ENCODE assay signal across 8 cellular contexts in the genomic region with DNA sequence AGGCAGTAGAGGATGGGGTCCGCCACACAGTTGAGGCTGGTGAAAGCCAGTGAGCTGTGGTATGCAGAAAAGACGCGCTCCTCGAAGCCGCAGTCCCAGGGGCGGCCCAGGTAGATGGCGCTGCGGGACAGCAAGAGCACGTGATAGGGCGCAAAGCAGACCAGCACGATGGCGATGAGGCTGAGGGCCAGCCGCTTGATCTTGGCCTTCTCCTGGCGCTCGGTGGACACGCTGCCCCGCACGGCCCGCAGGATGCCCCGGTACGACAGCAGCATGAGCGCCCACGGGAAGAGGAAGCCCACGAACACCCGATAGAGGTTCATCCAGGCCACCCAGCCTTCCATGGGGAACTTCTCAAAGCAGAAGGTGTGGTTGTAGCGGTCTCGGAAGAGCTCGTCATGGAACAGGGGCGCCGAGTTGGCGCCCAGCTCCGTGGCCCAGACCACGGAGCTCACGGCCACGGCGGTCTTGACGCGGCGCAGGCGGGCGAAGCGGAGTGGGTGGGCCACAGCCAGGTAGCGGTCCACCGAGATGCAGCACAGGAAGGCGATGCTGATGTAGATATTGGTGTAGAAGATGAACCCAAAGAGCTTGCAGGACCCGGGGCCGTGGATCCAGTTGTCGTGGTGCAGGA. TPM values are rescaled to one million over a fixed set of nuclear protein-coding genes. Genes with fewer than 3 reads are reported as not detected.
DNase-seq lines count a peak whose midpoint lies in the region; ATAC-seq and TF ChIP-seq lines count a peak whose summit lies in the region.

No MANE protein-coding gene starts in this region.

- H3K4me3 Mint-ChIP-seq in CD14-positive monocyte, result peak overlapping the region in 1 of 2 donors; percentile 62
- no peak overlapping the region for H3K4me3 Mint-ChIP-seq in activated CD4-positive, alpha-beta T cell treated with anti-CD3 and anti-CD28 coated beads, Interleukin-2, amount 10 ng/mL, durations not matched to agents 7 days and 5 days

- no peaks in the 10 kb centered on the region for H3K36me3 Mint-ChIP-seq in CD14-positive monocyte
- no peaks in the 10 kb centered on the region for H3K36me3 Mint-ChIP-seq in activated CD4-positive, alpha-beta T cell treated with anti-CD3 and anti-CD28 coated beads, Interleukin-2, amount 10 ng/mL, durations not matched to agents 7 days and 5 days (ENCODE audit: low read depth)

- peaks cover 0 to 2% (median 0%) of the 10 kb centered on the region in 7 donors for H3K9me3 Mint-ChIP-seq in CD14-positive monocyte
- no peaks in the 10 kb centered on the region for H3K9me3 Mint-ChIP-seq in activated CD4-positive, alpha-beta T cell treated with anti-CD3 and anti-CD28 coated beads, Interleukin-2, amount 10 ng/mL, durations not matched to agents 7 days and 5 days

- intact Hi-C loops in CD14-positive monocyte (cut with micrococcal nuclease), result no loop called here
- intact Hi-C loops in tibial artery (cut with DNase I; ENCODE audit: low total_unique reads), result no loop called here

- H3K27ac ChIP-seq in tibial artery, result no peak overlapping the region

- peaks cover 0 to 58% of the 10 kb centered on the region in 2 donors for H3K27me3 ChIP-seq in tibial artery

- H3K4me3 ChIP-seq in foreskin fibroblast (ENCODE audit: low read depth in 1 of 2, low read length in 2 of 2) (no peak overlapping the region), tibial artery (no peak overlapping the region)

- H3K4me1 Mint-ChIP-seq in CD14-positive monocyte, result peaks cover 13% of the 10 kb centered on the region
- H3K4me1 Mint-ChIP-seq in activated CD4-positive, alpha-beta T cell treated with anti-CD3 and anti-CD28 coated beads, Interleukin-2, amount 10 ng/mL, durations not matched to agents 7 days and 5 days, result peaks cover 14% of the 10 kb centered on the region

- peaks cover 31 to 43% (median 42%) of the 10 kb centered on the region in 3 donors for H3K27me3 Mint-ChIP-seq in CD14-positive monocyte (ENCODE audit: low read depth in 3 of 3)
- H3K27me3 Mint-ChIP-seq in activated CD4-positive, alpha-beta T cell treated with anti-CD3 and anti-CD28 coated beads, Interleukin-2, amount 10 ng/mL, durations not matched to agents 7 days and 5 days, result peaks cover 35% of the 10 kb centered on the region

- no peaks in the 10 kb centered on the region for H3K36me3 ChIP-seq in tibial artery

- peaks cover 0 to 5% (median 0%) of the 10 kb centered on the region in 4 donors for H3K4me1 ChIP-seq in tibial artery

- POLR2A ChIA-PET in activated CD4-positive, alpha-beta T cell treated with anti-CD3 and anti-CD28 coated beads, Interleukin-2, amount 10 ng/mL, durations not matched to agents 7 days and 5 days (lab: Charles Lee), result no interaction called here

- DNase-seq in CD14-positive monocyte (ENCODE audit: low spot score) (no peak), HUDEP-2 (lab: John Stamatoyannopoulos, UW; ENCODE audit: unreplicated experiment in 76 of 76) (peak in 50 of 76 experiments; percentile 9 to 67 (median 50)), foreskin fibroblast (peak in 1 of 2 donors; percentile 71), tibial artery (no peak), cerebellum (ENCODE audit: low spot score) (no peak)
- peak; percentile 50 for DNase-seq in activated CD4-positive, alpha-beta T cell treated with anti-CD3 and anti-CD28 coated beads, Interleukin-2, amount 10 ng/mL, durations not matched to agents 7 days and 5 days
- peak; percentile 39 for DNase-seq in stimulated activated CD4-positive, alpha-beta T cell treated with anti-CD3 and anti-CD28 coated beads, Interleukin-12 subunit alpha, Interleukin-12 subunit beta, amount 100 ng/mL, for 4 hours

- ATAC-seq in HG02588 (IDR thresholded peaks at IDR 0.05; ENCODE audit: unreplicated experiment), result no peak

- TF ChIP-seq CTCF in CD14-positive monocyte (IDR thresholded peaks at IDR 0.05) (peak; percentile 46), foreskin fibroblast (IDR thresholded peaks at IDR 0.05; ENCODE audit: low read depth, low read length) (peak; percentile 33), tibial artery (IDR thresholded peaks at IDR 0.05) (no peak)

- H3K9me3 ChIP-seq in tibial artery, result no peaks in the 10 kb centered on the region

- CTCF ChIA-PET in activated CD4-positive, alpha-beta T cell treated with anti-CD3 and anti-CD28 coated beads, Interleukin-2, amount 10 ng/mL, durations not matched to agents 7 days and 5 days (lab: Charles Lee), result interaction anchor here (1.2 to 1.5 kb wide), 3 partner anchors 23 to 101 kb away, joined by 4 to 9 read pairs (median 5); a partner anchor contains a TSS

- no peak overlapping the region for H3K27ac Mint-ChIP-seq in CD14-positive monocyte
- H3K27ac Mint-ChIP-seq in activated CD4-positive, alpha-beta T cell treated with anti-CD3 and anti-CD28 coated beads, Interleukin-2, amount 10 ng/mL, durations not matched to agents 7 days and 5 days, result no peak overlapping the region

RNA-seq across cellular contexts. Expression of a gene that starts 6.5 kb away (rescaled TPM):
- 1 to 10 TPM; 4.4 to 6.9 TPM for polyA plus RNA-seq in CD14-positive monocyte
- total RNA-seq in activated CD4-positive, alpha-beta T cell treated with anti-CD3 and anti-CD28 coated beads, Interleukin-2, amount 10 ng/mL, durations not matched to agents 7 days and 5 days, result 10 to 100 TPM; 12.6 to 13.4 TPM
- 2.4 TPM for total RNA-seq in cerebellum

RNA-seq across cellular contexts. Expression of a gene that starts 10.9 kb away (rescaled TPM):
- polyA plus RNA-seq in CD14-positive monocyte, result not detected
- total RNA-seq in activated CD4-positive, alpha-beta T cell treated with anti-CD3 and anti-CD28 coated beads, Interleukin-2, amount 10 ng/mL, durations not matched to agents 7 days and 5 days, result not detected
- total RNA-seq in cerebellum, result 0.36 TPM

RNA-seq across cellular contexts. Expression of a gene that starts 48.1 kb away (rescaled TPM):
- polyA plus RNA-seq in CD14-positive monocyte, result 10 to 100 TPM; 10.3 to 11.9 TPM
- 10 to 100 TPM; 80.7 to 87.3 TPM for total RNA-seq in activated CD4-positive, alpha-beta T cell treated with anti-CD3 and anti-CD28 coated beads, Interleukin-2, amount 10 ng/mL, durations not matched to agents 7 days and 5 days
- total RNA-seq in cerebellum, result 21.2 TPM

Comparison
In these comparisons a context has a peak if more than half of its experiments do, and no peak if none do; other contexts are left out.
1. DNase-seq: peak in HUDEP-2 (50 of 76), activated CD4-positive, alpha-beta T cell treated with anti-CD3 and anti-CD28 coated beads, Interleukin-2, amount 10 ng/mL, durations not matched to agents 7 days and 5 days (single experiment) and stimulated activated CD4-positive, alpha-beta T cell treated with anti-CD3 and anti-CD28 coated beads, Interleukin-12 subunit alpha, Interleukin-12 subunit beta, amount 100 ng/mL, for 4 hours (single experiment); none in CD14-positive monocyte (single experiment), tibial artery (0 of 2) and cerebellum (single experiment).
2. CTCF ChIP-seq: peak in CD14-positive monocyte (single experiment) and foreskin fibroblast (single experiment); none in tibial artery (0 of 2).